ENCODE assay signal across 1 cellular context in the genomic region with DNA sequence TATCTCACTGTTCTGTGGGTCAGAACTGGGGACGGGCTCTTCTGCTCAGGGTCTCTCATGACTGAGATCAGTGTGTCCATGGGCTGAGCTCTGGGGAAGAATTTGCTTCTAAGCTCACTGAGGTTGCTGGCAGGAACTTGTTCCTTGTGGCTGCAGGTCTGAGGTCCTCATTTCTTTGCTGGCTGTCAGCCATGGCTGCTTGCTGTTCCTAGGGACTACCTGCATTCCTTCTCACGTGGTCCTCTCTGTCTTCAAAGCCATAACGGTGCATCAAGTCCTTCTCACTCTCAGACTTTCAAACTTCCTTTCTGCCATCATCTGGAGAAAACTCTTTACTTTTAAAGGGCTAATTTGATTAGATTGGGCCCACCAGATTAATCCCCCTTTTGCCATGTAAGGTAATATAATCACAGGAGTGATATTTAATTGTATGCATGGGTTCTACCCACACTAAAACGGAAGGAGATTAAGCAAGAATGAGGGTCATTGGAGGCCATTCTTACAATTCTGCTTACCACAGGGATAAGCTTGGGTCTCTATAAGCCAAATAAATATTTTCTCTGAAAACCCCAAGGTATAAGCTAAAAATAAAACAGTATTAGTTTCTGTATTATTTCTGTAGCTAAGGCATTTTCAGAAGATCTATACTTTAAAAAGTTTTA.
TF ChIP-seq lines count a peak whose summit lies in the region.

No MANE protein-coding gene starts in this region.

TF ChIP-seq in H1, 55 proteins besides CTCF, POLR2A, EP300 and RAD21:
- 0 out of 2 replicates have a peak, but pooled peaks have one; percentile 21 for TF ChIP-seq YY1 (IDR thresholded peaks at IDR 0.05; ENCODE audit: low read depth, low read length)
- TF ChIP-seq, protein P1, sequence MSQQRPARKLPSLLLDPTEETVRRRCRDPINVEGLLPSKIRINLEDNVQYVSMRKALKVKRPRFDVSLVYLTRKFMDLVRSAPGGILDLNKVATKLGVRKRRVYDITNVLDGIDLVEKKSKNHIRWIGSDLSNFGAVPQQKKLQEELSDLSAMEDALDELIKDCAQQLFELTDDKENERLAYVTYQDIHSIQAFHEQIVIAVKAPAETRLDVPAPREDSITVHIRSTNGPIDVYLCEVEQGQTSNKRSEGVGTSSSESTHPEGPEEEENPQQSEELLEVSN (IDR thresholded peaks at IDR 0.05): no peak
TF ChIP-seq in H1: peak in this region for 1.
